In genomic region chr21:43585924-43586411, GRCh38 we compare ENCODE assay signal across 9 cellular contexts.
DNase-seq lines count a peak whose midpoint lies in the region; ATAC-seq and TF ChIP-seq lines count a peak whose summit lies in the region.
"Had no signal": no experiment of that assay in that cellular context is flagged by ENCODE, and none has a peak within 500 bp of the region (broad histone marks: within the 10 kb centered on the region; RNA-seq: fewer than 3 reads in every experiment).

No MANE protein-coding gene starts in this region.

- no peak for TF ChIP-seq CTCF in cardiac fibroblast (IDR thresholded peaks at IDR 0.05; ENCODE audit: low read depth, low read length)
- TF ChIP-seq CTCF in right lobe of liver (IDR thresholded peaks at IDR 0.05), result no peak

- H3K4me1 Mint-ChIP-seq in activated CD4-positive, alpha-beta T cell treated with anti-CD3 and anti-CD28 coated beads for 36 hours, result peaks cover 4% of the 10 kb centered on the region

- H3K27me3 ChIP-seq in right lobe of liver, result no peaks in the 10 kb centered on the region
- H3K27me3 ChIP-seq in aorta (ENCODE audit: control insufficient read depth in 1 of 2, insufficient read depth in 2 of 2, low read length in 1 of 2), result no peaks in the 10 kb centered on the region

- WGBS in right lobe of liver (ENCODE audit: insufficient coverage, low coverage, low lambda C conversion rate, missing lambda C conversion rate), result 6% methylated on average over 8 of the region's 9 CpGs
- WGBS in aorta, 2 donors, result 11 to 13% methylated on average over 9 of the region's 9 CpGs

- H3K27ac ChIP-seq in right lobe of liver (peak overlapping the region; percentile 2 to 70 (median 35)), aorta (ENCODE audit: low read depth in 1 of 2, low read length in 2 of 2) (peak overlapping the region; percentile 80 to 87)
- H3K27ac ChIP-seq: KMS-11 had no signal

- H3K4me3 Mint-ChIP-seq in activated CD4-positive, alpha-beta T cell treated with anti-CD3 and anti-CD28 coated beads for 36 hours, result no peak overlapping the region

- peaks cover 0 to 15% (median 3%) of the 10 kb centered on the region in 4 donors for H3K4me1 ChIP-seq in right lobe of liver
- no peaks in the 10 kb centered on the region for H3K4me1 ChIP-seq in aorta (ENCODE audit: control insufficient read depth in 1 of 2, insufficient read depth in 2 of 2, low read length in 2 of 2)

- intact Hi-C loops in activated CD4-positive, alpha-beta T cell treated with anti-CD3 and anti-CD28 coated beads for 36 hours (cut with DNase I, micrococcal nuclease), result loop anchor here in 1 of 2 experiments (2.0 kb wide), 1 partner anchor 21 kb away; no protein-coding TSS in a partner anchor
- intact Hi-C loops in right lobe of liver (cut with DNase I) (no loop called here), aorta (cut with DNase I) (no loop called here)

- CTCF ChIA-PET in activated CD4-positive, alpha-beta T cell treated with anti-CD3 and anti-CD28 coated beads for 36 hours (lab: Charles Lee), result interaction anchor here (0.7 kb wide), 1 partner anchor 228 kb away, joined by 3 read pairs; no protein-coding TSS in a partner anchor

- H3K4me3 ChIP-seq in cardiac fibroblast (replicated peaks in 1 of 2; ENCODE audit: low read depth in 2 of 2, low read length in 2 of 2) (no peak overlapping the region), right lobe of liver (no peak overlapping the region), aorta (ENCODE audit: low read length in 2 of 2) (no peak overlapping the region)

- peak; percentile 33 for ATAC-seq in activated CD4-positive, alpha-beta T cell treated with anti-CD3 and anti-CD28 coated beads for 36 hours
- ATAC-seq in right lobe of liver, result peak; percentile 98 to 99 (median 98)
- ATAC-seq in aorta (ENCODE audit: low FRiP score), result peak; percentile 94
- no peak for ATAC-seq in HG02588 (IDR thresholded peaks at IDR 0.05; ENCODE audit: unreplicated experiment)

- no peak overlapping the region for H3K27ac Mint-ChIP-seq in activated CD4-positive, alpha-beta T cell treated with anti-CD3 and anti-CD28 coated beads for 36 hours

- H3K9me3 Mint-ChIP-seq in activated CD4-positive, alpha-beta T cell treated with anti-CD3 and anti-CD28 coated beads for 36 hours (ENCODE audit: low read depth), result no peaks in the 10 kb centered on the region

- no peaks in the 10 kb centered on the region for H3K27me3 Mint-ChIP-seq in activated CD4-positive, alpha-beta T cell treated with anti-CD3 and anti-CD28 coated beads for 36 hours

- TF ChIP-seq POLR2A in right lobe of liver (IDR thresholded peaks at IDR 0.05), result peak; percentile 53

- no peaks in the 10 kb centered on the region for H3K36me3 Mint-ChIP-seq in activated CD4-positive, alpha-beta T cell treated with anti-CD3 and anti-CD28 coated beads for 36 hours (ENCODE audit: low read depth)

- H3K9me3 ChIP-seq in right lobe of liver (no peaks in the 10 kb centered on the region), aorta (ENCODE audit: control insufficient read depth, low read length) (no peaks in the 10 kb centered on the region)

- POLR2A ChIA-PET in activated CD4-positive, alpha-beta T cell treated with anti-CD3 and anti-CD28 coated beads for 36 hours (lab: Charles Lee), result no interaction called here

- no peak for DNase-seq in activated CD4-positive, alpha-beta T cell treated with anti-CD3 and anti-CD28 coated beads for 36 hours
- no peak for DNase-seq in activated CD4-positive, alpha-beta T cell treated with anti-CD3 and anti-CD28 coated beads for 48 hours
- DNase-seq in cardiac fibroblast (ENCODE audit: low read depth in 2 of 2) (peak; percentile 100), right lobe of liver (peak in 1 of 3 donors; percentile 80), aorta (peak in 1 of 2 donors; percentile 63), D341Med (ENCODE audit: low spot score) (no peak)
- DNase-seq in stimulated activated CD8-positive, alpha-beta memory T cell treated with anti-CD3 and anti-CD28 coated beads, Interleukin-4, amount 100 ng/mL, for 48 hours, result no peak

- no peaks in the 10 kb centered on the region for H3K36me3 ChIP-seq in right lobe of liver
- H3K36me3 ChIP-seq in aorta (ENCODE audit: control insufficient read depth in 1 of 2, insufficient read depth in 2 of 2, low read length in 1 of 2), result no peaks in the 10 kb centered on the region

Comparison
In these comparisons a context has a peak if more than half of its experiments do, and no peak if none do; other contexts are left out.
1. DNase-seq: peak in cardiac fibroblast (2 of 2); none in activated CD4-positive, alpha-beta T cell treated with anti-CD3 and anti-CD28 coated beads for 36 hours (single experiment), activated CD4-positive, alpha-beta T cell treated with anti-CD3 and anti-CD28 coated beads for 48 hours (single experiment), D341Med (single experiment) and stimulated activated CD8-positive, alpha-beta memory T cell treated with anti-CD3 and anti-CD28 coated beads, Interleukin-4, amount 100 ng/mL, for 48 hours (single experiment).